17 cellular contexts compared by ENCODE assay signal in genomic region chr11:75779960-75780359, GRCh38.
"Had no signal": no experiment of that assay in that cellular context is flagged by ENCODE, and none has a peak within 500 bp of the region (broad histone marks: within the 10 kb centered on the region; RNA-seq: fewer than 3 reads in every experiment).

No MANE protein-coding gene starts in this region.

- H3K27ac Mint-ChIP-seq: brain; stimulated activated memory B cell treated with anti-CD40 and anti-IgM and Interleukin-4, amounts not matched to agents 10 μg/mL and 1 μg/mL and 100 μg/mL, for 72 hours; T-cell had no signal

- H3K4me1 ChIP-seq: parathyroid adenoma, upper lobe of right lung had no signal

- H3K4me1 Mint-ChIP-seq: brain had no signal

- H3K36me3 Mint-ChIP-seq: brain, T-cell had no signal

- H3K27ac ChIP-seq: parathyroid adenoma, SK-N-MC, upper lobe of right lung had no signal

- H3K4me3 Mint-ChIP-seq: brain; stimulated activated memory B cell treated with anti-CD40 and anti-IgM and Interleukin-4, amounts not matched to agents 10 μg/mL and 1 μg/mL and 100 μg/mL, for 72 hours; T-cell had no signal

- ATAC-seq: left lobe of liver; sciatic nerve; stimulated activated memory B cell treated with anti-CD40 and anti-IgM and Interleukin-4, amounts not matched to agents 10 μg/mL and 1 μg/mL and 100 μg/mL, for 72 hours; upper lobe of right lung had no signal

- H3K36me3 ChIP-seq: upper lobe of right lung had no signal

- H3K4me3 ChIP-seq: dorsolateral prefrontal cortex, SK-N-MC, smooth muscle cell, upper lobe of right lung had no signal

- H3K27me3 ChIP-seq: dorsolateral prefrontal cortex, upper lobe of right lung had no signal

- DNase-seq: activated CD4-positive, alpha-beta T cell treated with anti-CD3 and anti-CD28 coated beads, Interleukin-2, amount 50 U/mL, for 1 hour; central memory CD4-positive, alpha-beta T cell; foreskin fibroblast; hippocampal formation; midbrain; stimulated activated CD4-positive, alpha-beta T cell treated with anti-CD3 and anti-CD28 coated beads, Interleukin-4, amount 100 ng/mL, for 24 hours; T-cell; T-helper 9 cell; upper lobe of right lung had no signal

- H3K27me3 Mint-ChIP-seq: brain; stimulated activated memory B cell treated with anti-CD40 and anti-IgM and Interleukin-4, amounts not matched to agents 10 μg/mL and 1 μg/mL and 100 μg/mL, for 72 hours; T-cell had no signal

- H3K9me3 Mint-ChIP-seq: brain; stimulated activated memory B cell treated with anti-CD40 and anti-IgM and Interleukin-4, amounts not matched to agents 10 μg/mL and 1 μg/mL and 100 μg/mL, for 72 hours; T-cell had no signal

- H3K9me3 ChIP-seq: upper lobe of right lung had no signal
